Comparison of ENCODE assay signal across 8 cellular contexts in genomic region chr11:119121008-119121810, GRCh38. TPM values are rescaled to one million over a fixed set of nuclear protein-coding genes. Genes with fewer than 3 reads are reported as not detected.
A peak's percentile ranks its signal among the peaks of the same experiment; 100 is the strongest.
DNase-seq lines count a peak whose midpoint lies in the region; ATAC-seq, FAIRE-seq and TF ChIP-seq lines count a peak whose summit lies in the region.

Gene HINFP (plus strand): TSS chr11:119121580. CDS start chr11:119126945, 5,365 bp downstream.

- TF ChIP-seq EP300 in tibial nerve (IDR thresholded peaks at IDR 0.05) = peak; percentile 84 to 95

- H3K27ac ChIP-seq in adipose tissue (ENCODE audit: low read depth, low read length) (peak within 1 kb of the TSS; percentile 13), cardiac muscle cell (peak within 1 kb of the TSS; percentile 76), parathyroid adenoma (peak within 1 kb of the TSS; percentile 69), tibial nerve (peak within 1 kb of the TSS; percentile 72 to 92 (median 84))

- H3K36me3 Mint-ChIP-seq in T-cell = peaks cover 12% of the 10 kb centered on the region

- FAIRE-seq in GM12891 (lab: Jason Lieb, UNC) = peak; percentile 100

- 0 to 1% (median 1%) methylated on average over 54 of the region's 54 CpGs for WGBS in adipose tissue, 3 donors
- WGBS in tibial nerve, 2 donors = 1 to 2% methylated on average over 15 to 52 of the region's 54 CpGs

- no peaks in the 10 kb centered on the region for H3K9me3 ChIP-seq in cardiac muscle cell (ENCODE audit: low read depth)
- no peaks in the 10 kb centered on the region for H3K9me3 ChIP-seq in parathyroid adenoma (ENCODE audit: control insufficient read depth, low read length)
- no peaks in the 10 kb centered on the region for H3K9me3 ChIP-seq in tibial nerve

- DNase-seq in GM12891 (ENCODE audit: insufficient read length, low spot score) (peak; percentile 97), NCI-H1436 treated with DMSO at 0.1 percent for 48 hours (lab: John Stamatoyannopoulos, UW) (peak; percentile 91), T-cell (peak; percentile 97 to 100 (median 100)), cardiac muscle cell (ENCODE audit: low read depth in 1 of 2, low spot score in 1 of 2) (peak; percentile 99), tibial nerve (ENCODE audit: low spot score in 2 of 2) (peak; percentile 99)

- H3K9me3 Mint-ChIP-seq in T-cell = no peaks in the 10 kb centered on the region

- ATAC-seq in HG02840 (IDR thresholded peaks at IDR 0.05; ENCODE audit: low FRiP score, unreplicated experiment) = peak; percentile 96
- ATAC-seq in T-cell (replicated peaks in 1 of 4) = peak; percentile 97 to 99 (median 98)

- peaks cover 10% of the 10 kb centered on the region for H3K79me2 ChIP-seq in parathyroid adenoma

- peak within 1 kb of the TSS; percentile 69 for H3K4me3 ChIP-seq in cardiac muscle cell
- peak within 1 kb of the TSS; percentile 81 for H3K4me3 ChIP-seq in parathyroid adenoma (ENCODE audit: low read depth, low read length)
- H3K4me3 ChIP-seq in tibial nerve = peak within 1 kb of the TSS; percentile 66 to 98 (median 78)

- H3K9ac ChIP-seq in parathyroid adenoma = no peak within 1 kb of the TSS

- no peaks in the 10 kb centered on the region for H3K27me3 Mint-ChIP-seq in T-cell

- no peak for TF ChIP-seq CTCF in cardiac muscle cell (IDR thresholded peaks at IDR 0.05; ENCODE audit: low read depth, low read length)
- no peak for TF ChIP-seq CTCF in parathyroid adenoma (IDR thresholded peaks at IDR 0.05)
- TF ChIP-seq CTCF in tibial nerve (IDR thresholded peaks at IDR 0.05) = peak in 1 of 5 experiments; percentile 25

- POLR2A ChIA-PET in T-cell (lab: Charles Lee) = interaction anchor here (0.5 to 2.5 kb wide), 11 partner anchors 15 to 651 kb away, joined by 3 to 21 read pairs (median 5); partner anchors contain the start of genes C2CD2L (in 1 of the 2), DPAGT1 (in 1 of the 2), HMBS (in 1 of the 2) and VPS11 (in 1 of the 2)

- H3K27ac Mint-ChIP-seq in T-cell = peak within 1 kb of the TSS; percentile 94 to 95

- peak within 1 kb of the TSS; percentile 86 for H2AFZ ChIP-seq in parathyroid adenoma

- TF ChIP-seq POLR2A in GM12891 (IDR thresholded peaks at IDR 0.05; ENCODE audit: low read depth, low read length) = peak; percentile 64; the same call in 1 of the 2 replicates
- TF ChIP-seq POLR2A in tibial nerve (IDR thresholded peaks at IDR 0.05) = peak in 1 of 2 donors; percentile 83

- H3K4me1 ChIP-seq in cardiac muscle cell (ENCODE audit: low read depth) (peaks cover 10% of the 10 kb centered on the region), parathyroid adenoma (peaks cover 5% of the 10 kb centered on the region), tibial nerve (peaks cover 0 to 28% (median 11%) of the 10 kb centered on the region in 4 donors)

- peak within 1 kb of the TSS; percentile 92 for H3K4me2 ChIP-seq in parathyroid adenoma (ENCODE audit: low read length)

- H3K4me1 Mint-ChIP-seq in T-cell = peaks cover 38 to 54% (median 50%) of the 10 kb centered on the region in 3 donors

- CTCF ChIA-PET in T-cell (lab: Charles Lee) = interaction anchor here in 1 of 2 donors (0.6 to 2.5 kb wide), 11 partner anchors 12 to 202 kb away, joined by 3 to 24 read pairs (median 5); partner anchors contain the start of genes C2CD2L, CBL, DPAGT1 and TRAPPC4

- H3K27me3 ChIP-seq in cardiac muscle cell = no peaks in the 10 kb centered on the region
- H3K27me3 ChIP-seq in parathyroid adenoma (ENCODE audit: control insufficient read depth, insufficient read depth, low read length) = no peaks in the 10 kb centered on the region
- H3K27me3 ChIP-seq in tibial nerve = no peaks in the 10 kb centered on the region

- H3K36me3 ChIP-seq in cardiac muscle cell (peaks cover 2% of the 10 kb centered on the region), parathyroid adenoma (ENCODE audit: control insufficient read depth, insufficient read depth, low read length) (no peaks in the 10 kb centered on the region), tibial nerve (peaks cover 0 to 37% (median 9%) of the 10 kb centered on the region in 3 donors)

- H3K4me3 Mint-ChIP-seq in T-cell = peak within 1 kb of the TSS; percentile 89 to 94 (median 91)

TF ChIP-seq in GM12891, 5 proteins besides CTCF, POLR2A, EP300 and RAD21:
- TF ChIP-seq SPI1 (IDR thresholded peaks at IDR 0.05; ENCODE audit: low read depth, low read length) (peak; percentile 34; the same call in 1 of the 2 replicates), POLR2AphosphoS5 (IDR thresholded peaks at IDR 0.05; ENCODE audit: low read depth, low read length) (peak; percentile 67), PAX5 (IDR thresholded peaks at IDR 0.05; ENCODE audit: insufficient read depth, low read length, severe bottlenecking) (no peak), POU2F2 (IDR thresholded peaks at IDR 0.05; ENCODE audit: low read depth, low read length) (no peak), TAF1 (IDR thresholded peaks at IDR 0.05; ENCODE audit: low read depth, low read length) (peak; percentile 72)

RNA-seq across cellular contexts. Expression of gene HINFP, which starts in this region (rescaled TPM):
- 9.4 TPM for polyA plus RNA-seq in GM12891 (2012; ENCODE audit: low read depth, missing spikeins)
- total RNA-seq in T-cell = 10 to 100 TPM; 30.0 to 68.5 (median 56.7) TPM
- polyA plus RNA-seq in adipose tissue = 10 to 100 TPM in 1 of 3 donors, 1 to 10 TPM in 2; 9.1 to 15.4 (median 9.7) TPM
- total RNA-seq in cardiac muscle cell = 21.6 and 28.2 TPM in 2 replicates
- 33.2 and 34.1 TPM in 2 replicates for polyA plus RNA-seq in cardiac muscle cell
- total RNA-seq in tibial nerve = 10 to 100 TPM; 21.9 to 36.1 (median 27.0) TPM

Comparison
In these comparisons a context has a peak if more than half of its experiments do, and no peak if none do; other contexts are left out.
1. Peak in every context shown above with its lines: DNase-seq, ATAC-seq, H3K4me3 ChIP-seq and H3K27ac ChIP-seq.
2. H3K27ac ChIP-seq: peak in every context shown above with its lines; median percentile 84 in tibial nerve; 76 in cardiac muscle cell; 69 in parathyroid adenoma; 13 in adipose tissue.